Comparison of ENCODE assay signal across 8 cellular contexts in genomic region chr13:42271337-42272114, GRCh38. TPM values are rescaled to one million over a fixed set of nuclear protein-coding genes. Genes with fewer than 3 reads are reported as not detected.
DNase-seq lines count a peak whose midpoint lies in the region; ATAC-seq, FAIRE-seq and TF ChIP-seq lines count a peak whose summit lies in the region.

No MANE protein-coding gene starts in this region.

- H3K27ac ChIP-seq in gastrocnemius medialis, result peak overlapping the region; percentile 66 to 79 (median 74)

- in situ Hi-C loops in gastrocnemius medialis (cut with MboI; ENCODE audit: low sequenced_read_pairs in 4 of 4), result no loop called here

- peak; percentile 97 for FAIRE-seq in A204.1 (lab: Jason Lieb, UNC)

- H3K36me3 ChIP-seq in gastrocnemius medialis, result no peaks in the 10 kb centered on the region

- ATAC-seq in GM18858 (IDR thresholded peaks at IDR 0.05; ENCODE audit: unreplicated experiment) (peak; percentile 71), HG03066 (IDR thresholded peaks at IDR 0.05; ENCODE audit: low read depth, unreplicated experiment) (peak; percentile 85), gastrocnemius medialis (peak; percentile 91 to 92)

- H3K4me3 ChIP-seq in iPS-11a (ENCODE audit: low read depth, low read length) (peak overlapping the region; percentile 55), gastrocnemius medialis (peak overlapping the region; percentile 69 to 81 (median 70))

- peaks cover 14 to 15% of the 10 kb centered on the region in 2 donors for H3K4me1 ChIP-seq in gastrocnemius medialis

- H3K9me3 ChIP-seq in gastrocnemius medialis, result no peaks in the 10 kb centered on the region

- intact Hi-C loops in gastrocnemius medialis (cut with DNase I; ENCODE audit: low total_unique reads), result loop anchor here (5.0 kb wide), 1 partner anchor 224 kb away; the partner anchor contains the start of gene DGKH

- peaks cover 0 to 5% (median 0%) of the 10 kb centered on the region in 3 donors for H3K27me3 ChIP-seq in gastrocnemius medialis

- DNase-seq in NCI-H2107 treated with DMSO at 0.1 percent for 48 hours (lab: John Stamatoyannopoulos, UW; ENCODE audit: unreplicated experiment) (peak; percentile 88), UCSD-AML1 (lab: John Stamatoyannopoulos, UW; ENCODE audit: unreplicated experiment) (peak; percentile 89), brain pericyte (ENCODE audit: low read depth, low spot score) (peak; percentile 96), gastrocnemius medialis (peak; percentile 82 to 91)

- no peak for TF ChIP-seq CTCF in gastrocnemius medialis (IDR thresholded peaks at IDR 0.05 in 4 of 5, conservative IDR thresholded peaks at IDR 0.05 in 1 of 5)

- no peak for TF ChIP-seq POLR2A in gastrocnemius medialis (IDR thresholded peaks at IDR 0.05)

RNA-seq across cellular contexts. Expression of gene AKAP11, which starts 0.4 kb away (rescaled TPM):
- total RNA-seq in gastrocnemius medialis, result 10 to 100 TPM in 2 of 4 donors, 1 to 10 TPM in 2; 7.7 to 12.8 (median 10.4) TPM

Comparison
In these comparisons a context has a peak if more than half of its experiments do, and no peak if none do; other contexts are left out.
1. Peak in every context shown above with its lines: DNase-seq, ATAC-seq, H3K4me3 ChIP-seq and H3K27ac ChIP-seq.